ENCODE assay signal across 9 cellular contexts in genomic region chr1:6496360-6496704, GRCh38. TPM values are rescaled to one million over a fixed set of nuclear protein-coding genes. Genes with fewer than 3 reads are reported as not detected.
A peak's percentile ranks its signal among the peaks of the same experiment; 100 is the strongest.
DNase-seq lines count a peak whose midpoint lies in the region; ATAC-seq and TF ChIP-seq lines count a peak whose summit lies in the region.
"Had no signal": no experiment of that assay in that cellular context is flagged by ENCODE, and none has a peak within 500 bp of the region (broad histone marks: within the 10 kb centered on the region; RNA-seq: fewer than 3 reads in every experiment).

No MANE protein-coding gene starts in this region.

- no peaks in the 10 kb centered on the region for H3K27me3 ChIP-seq in CD4-positive, alpha-beta memory T cell (ENCODE audit: insufficient read depth, low read length)
- no peaks in the 10 kb centered on the region for H3K27me3 ChIP-seq in RWPE2 (ENCODE audit: insufficient read depth, poor library complexity, severe bottlenecking)
- no peaks in the 10 kb centered on the region for H3K27me3 ChIP-seq in neural cell (ENCODE audit: insufficient read depth, low read depth, low read length)
- no peaks in the 10 kb centered on the region for H3K27me3 ChIP-seq in Karpas-422 (ENCODE audit: low read length)

- POLR2A ChIA-PET in CD4-positive, alpha-beta memory T cell (lab: Charles Lee; ENCODE audit: partially characterized antibody): interaction anchor here (0.8 to 1.8 kb wide), 3 partner anchors 36 to 58 kb away, joined by 3 to 7 read pairs (median 5); partner anchors contain the start of gene NOL9

- H3K79me2 ChIP-seq in neural cell (replicated peaks; ENCODE audit: insufficient read depth, low read length) (no peaks in the 10 kb centered on the region), Karpas-422 (ENCODE audit: low read length) (no peaks in the 10 kb centered on the region)

- H2AFZ ChIP-seq in neural cell (ENCODE audit: low read depth, low read length): no peak overlapping the region
- no peak overlapping the region for H2AFZ ChIP-seq in Karpas-422 (ENCODE audit: low read length)

- H3F3A ChIP-seq in neural cell (ENCODE audit: insufficient read depth, low read length, poor library complexity, severe bottlenecking): no peaks in the 10 kb centered on the region

- H3K9me3 ChIP-seq in CD4-positive, alpha-beta memory T cell (ENCODE audit: control insufficient read depth in 1 of 2, low read length in 2 of 2): no peaks in the 10 kb centered on the region
- no peaks in the 10 kb centered on the region for H3K9me3 ChIP-seq in RWPE2 (ENCODE audit: severe bottlenecking)
- H3K9me3 ChIP-seq in neural cell (ENCODE audit: low read length): no peaks in the 10 kb centered on the region
- H3K9me3 ChIP-seq in Karpas-422 (ENCODE audit: low read length): no peaks in the 10 kb centered on the region

- H3K9ac ChIP-seq in neural cell (ENCODE audit: low read length): peak overlapping the region; percentile 70
- no peak overlapping the region for H3K9ac ChIP-seq in Karpas-422 (ENCODE audit: low read length)

- H3K4me3 Mint-ChIP-seq in CD4-positive, alpha-beta memory T cell: peak overlapping the region; percentile 40 to 74 (median 62)

- no peak for DNase-seq in CD4-positive, alpha-beta memory T cell
- DNase-seq in RWPE2 (ENCODE audit: low spot score): no peak
- no peak for DNase-seq in epithelial cell of proximal tubule (ENCODE audit: low read depth)
- DNase-seq in amniotic stem cell (lab: John Stamatoyannopoulos, UW): no peak
- DNase-seq in Karpas-422: no peak
- no peak for DNase-seq in NCI-H128 (lab: John Stamatoyannopoulos, UW; ENCODE audit: unreplicated experiment)

- no peaks in the 10 kb centered on the region for H3K9me2 ChIP-seq in neural cell (ENCODE audit: insufficient read depth, low read length)
- H3K9me2 ChIP-seq in Karpas-422 (replicated peaks; ENCODE audit: insufficient read depth, low read length): no peaks in the 10 kb centered on the region

- peaks cover 0 to under 1% of the 10 kb centered on the region in 2 donors for H3K36me3 Mint-ChIP-seq in CD4-positive, alpha-beta memory T cell

- intact Hi-C loops in CD4-positive, alpha-beta memory T cell (cut with micrococcal nuclease): no loop called here

- peaks cover 0 to 1% of the 10 kb centered on the region in 2 donors for H3K27me3 Mint-ChIP-seq in CD4-positive, alpha-beta memory T cell

- H3K36me3 ChIP-seq in CD4-positive, alpha-beta memory T cell (ENCODE audit: insufficient read depth, low read length): no peaks in the 10 kb centered on the region
- H3K36me3 ChIP-seq in RWPE2 (ENCODE audit: low read depth) (no peaks in the 10 kb centered on the region), neural cell (ENCODE audit: insufficient read depth, low read length) (no peaks in the 10 kb centered on the region), Karpas-422 (ENCODE audit: insufficient read depth, low read length) (no peaks in the 10 kb centered on the region)

- H3K4me3 ChIP-seq in CD4-positive, alpha-beta memory T cell (ENCODE audit: low read length in 2 of 2): no peak overlapping the region
- H3K4me3 ChIP-seq in RWPE2 (ENCODE audit: severe bottlenecking) (peak overlapping the region; percentile 58), epithelial cell of proximal tubule (ENCODE audit: low read depth, low read length) (peak overlapping the region; percentile 73), neural cell (ENCODE audit: low read length) (peak overlapping the region; percentile 77), Karpas-422 (ENCODE audit: low read length) (no peak overlapping the region)

- no peak for TF ChIP-seq RAD21 in neural cell (conservative IDR thresholded peaks at IDR 0.05)

- no peaks in the 10 kb centered on the region for H3K9me3 Mint-ChIP-seq in CD4-positive, alpha-beta memory T cell

- H3K4me1 Mint-ChIP-seq in CD4-positive, alpha-beta memory T cell: peaks cover 18 to 43% (median 33%) of the 10 kb centered on the region in 4 donors

- H3K27ac ChIP-seq in CD4-positive, alpha-beta memory T cell (ENCODE audit: low read depth, low read length): no peak overlapping the region
- H3K27ac ChIP-seq in RWPE2 (ENCODE audit: poor library complexity, severe bottlenecking) (peak overlapping the region; percentile 34), neural cell (ENCODE audit: low read length) (no peak overlapping the region), Karpas-422 (ENCODE audit: low read length) (no peak overlapping the region)

- H3K4me1 ChIP-seq in CD4-positive, alpha-beta memory T cell (ENCODE audit: insufficient read depth, low read length): peaks cover 16% of the 10 kb centered on the region
- H3K4me1 ChIP-seq in RWPE2 (ENCODE audit: insufficient read depth, poor library complexity, severe bottlenecking): peaks cover 9% of the 10 kb centered on the region
- H3K4me1 ChIP-seq in Karpas-422 (ENCODE audit: low read length): no peaks in the 10 kb centered on the region

- no peaks in the 10 kb centered on the region for H4K20me1 ChIP-seq in neural cell (ENCODE audit: insufficient read depth)
- H4K20me1 ChIP-seq in Karpas-422 (ENCODE audit: insufficient read depth, low read depth, low read length): no peaks in the 10 kb centered on the region; the same call in 1 of the 2 replicates

- peak overlapping the region; percentile 70 for H3K4me2 ChIP-seq in neural cell (ENCODE audit: low read length)
- no peak overlapping the region for H3K4me2 ChIP-seq in Karpas-422 (ENCODE audit: low read depth, low read length, poor library complexity, severe bottlenecking)

- TF ChIP-seq CTCF in RWPE2 (IDR thresholded peaks at IDR 0.05; ENCODE audit: poor library complexity, severe bottlenecking): no peak
- no peak for TF ChIP-seq CTCF in epithelial cell of proximal tubule (conservative IDR thresholded peaks at IDR 0.05; ENCODE audit: low read depth, low read length)
- no peak for TF ChIP-seq CTCF in neural cell (IDR thresholded peaks at IDR 0.05; ENCODE audit: poor library complexity, severe bottlenecking)

- peak overlapping the region; percentile 22 to 77 (median 68) for H3K27ac Mint-ChIP-seq in CD4-positive, alpha-beta memory T cell

- TF ChIP-seq EP300 in neural cell (conservative IDR thresholded peaks at IDR 0.05; ENCODE audit: poor library complexity, severe bottlenecking): no peak

- ATAC-seq in RWPE2 (ENCODE audit: low read depth) (no peak), HG03108 (IDR thresholded peaks at IDR 0.05; ENCODE audit: unreplicated experiment) (no peak)

- CTCF ChIA-PET in CD4-positive, alpha-beta memory T cell (lab: Charles Lee; ENCODE audit: partially characterized antibody): interaction anchor here (1.2 to 1.5 kb wide), 2 partner anchors 16 to 150 kb away, joined by 3 to 4 read pairs; no protein-coding TSS in a partner anchor

TF ChIP-seq in neural cell, 6 proteins besides CTCF, POLR2A, EP300 and RAD21:
- TF ChIP-seq MXI1 (conservative IDR thresholded peaks at IDR 0.05; ENCODE audit: poor library complexity, severe bottlenecking): no peak
- TF ChIP-seq REST (IDR thresholded peaks at IDR 0.05; ENCODE audit: borderline replicate concordance): no peak
- TF ChIP-seq POLR2AphosphoS5 (IDR thresholded peaks at IDR 0.05): no peak
- no peak for TF ChIP-seq SMC3 (conservative IDR thresholded peaks at IDR 0.05; ENCODE audit: poor library complexity)
- no peak for TF ChIP-seq EZH2 (IDR thresholded peaks at IDR 0.05; ENCODE audit: borderline replicate concordance, insufficient read depth, low read length, poor library complexity, severe bottlenecking)
- TF ChIP-seq TAF1 (IDR thresholded peaks at IDR 0.05; ENCODE audit: low read depth): no peak

RNA-seq across cellular contexts. Expression of gene PLEKHG5, which starts 4.9 kb away (rescaled TPM):
- total RNA-seq in CD4-positive, alpha-beta memory T cell: 10 to 100 TPM; 10.4 to 11.8 TPM
- polyA plus RNA-seq in CD4-positive, alpha-beta memory T cell: 1 to 10 TPM; 1.7 to 2.0 TPM
- 17.4 and 23.3 TPM in 2 replicates for total RNA-seq in epithelial cell of proximal tubule
- 24.0 and 28.8 TPM in 2 replicates for polyA plus RNA-seq in neural cell
- polyA minus RNA-seq in neural cell: 24.1 and 25.4 TPM in 2 replicates
- total RNA-seq in Karpas-422 (2014; rRNA removed; shearing (Covaris generic); ENCODE audit: low replicate concordance): 0.25 TPM in 1 of 2 replicates, not detected in the other

RNA-seq across cellular contexts. Expression of gene TNFRSF25, which starts 30.4 kb away (rescaled TPM):
- total RNA-seq in CD4-positive, alpha-beta memory T cell: 100 to 1,000 TPM; 392 to 415 TPM
- polyA plus RNA-seq in CD4-positive, alpha-beta memory T cell: 10 to 100 TPM; 28.9 to 60.7 TPM
- total RNA-seq in epithelial cell of proximal tubule: 9.6 and 30.4 TPM in 2 replicates
- polyA plus RNA-seq in neural cell: 52.2 and 68.5 TPM in 2 replicates
- 8.0 and 10.0 TPM in 2 replicates for polyA minus RNA-seq in neural cell
- total RNA-seq in Karpas-422 (2014; rRNA removed; shearing (Covaris generic); ENCODE audit: low replicate concordance): 0.58 TPM in 1 of 2 replicates, not detected in the other

RNA-seq across cellular contexts. Expression of gene NOL9, which starts 58.0 kb away (rescaled TPM):
- 10 to 100 TPM; 59.9 to 60.9 TPM for total RNA-seq in CD4-positive, alpha-beta memory T cell
- polyA plus RNA-seq in CD4-positive, alpha-beta memory T cell: 10 to 100 TPM; 12.7 to 32.6 TPM
- total RNA-seq in epithelial cell of proximal tubule: 18.5 and 24.7 TPM in 2 replicates
- 25.4 and 30.7 TPM in 2 replicates for polyA plus RNA-seq in neural cell
- polyA minus RNA-seq in neural cell: 42.4 and 44.6 TPM in 2 replicates
- total RNA-seq in Karpas-422 (2014; rRNA removed; shearing (Covaris generic); ENCODE audit: low replicate concordance): 25.0 and 37.6 TPM in 2 replicates

RNA-seq across cellular contexts. Expression of gene TAS1R1, which starts 58.8 kb away (rescaled TPM):
- total RNA-seq in CD4-positive, alpha-beta memory T cell: not detected
- not detected for polyA plus RNA-seq in CD4-positive, alpha-beta memory T cell
- total RNA-seq in epithelial cell of proximal tubule: not detected in 2 replicates
- polyA plus RNA-seq in neural cell: not detected in 2 replicates
- not detected in 2 replicates for polyA minus RNA-seq in neural cell
- not detected in 2 replicates for total RNA-seq in Karpas-422 (2014; rRNA removed; shearing (Covaris generic); ENCODE audit: low replicate concordance)
- total RNA-seq: HT1080 had no signal

Comparison
In these comparisons a context has a peak if more than half of its experiments do, and no peak if none do; other contexts are left out.
1. H3K4me3 ChIP-seq: peak in RWPE2 (single experiment), epithelial cell of proximal tubule (single experiment) and neural cell (single experiment); none in CD4-positive, alpha-beta memory T cell (0 of 2) and Karpas-422 (single experiment).